8 cellular contexts compared by ENCODE assay signal in genomic region chr7:100890640-100891521, GRCh38. TPM values are rescaled to one million over a fixed set of nuclear protein-coding genes. Genes with fewer than 3 reads are reported as not detected.
DNase-seq lines count a peak whose midpoint lies in the region; ATAC-seq, FAIRE-seq and TF ChIP-seq lines count a peak whose summit lies in the region.

No MANE protein-coding gene starts in this region.

- H3K79me2 ChIP-seq in OCI-LY1 (ENCODE audit: insufficient read depth, low read length): no peaks in the 10 kb centered on the region
- peaks cover 15% of the 10 kb centered on the region for H3K79me2 ChIP-seq in endothelial cell of umbilical vein (ENCODE audit: control insufficient read depth, insufficient read depth, low read length)

- H4K20me1 ChIP-seq in OCI-LY1 (ENCODE audit: insufficient read depth, low read length) (no peaks in the 10 kb centered on the region), endothelial cell of umbilical vein (replicated peaks; ENCODE audit: control insufficient read depth, extremely low read depth, insufficient read depth, low read length) (no peaks in the 10 kb centered on the region)

- H3K27me3 ChIP-seq in OCI-LY1 (ENCODE audit: insufficient read depth, low read length) (0 out of 2 replicates have a peak, but pooled peaks cover 4% of the 10 kb centered on the region), endothelial cell of umbilical vein (ENCODE audit: control insufficient read depth in 2 of 2, insufficient read depth in 2 of 2, low read length in 2 of 2) (peaks cover under 1 to 9% of the 10 kb centered on the region in 2 experiments), neuronal stem cell (ENCODE audit: control insufficient read depth in 3 of 3, insufficient read depth in 3 of 3, low read depth in 1 of 3, low read length in 3 of 3) (peaks cover under 1 to 9% (median 4%) of the 10 kb centered on the region in 3 experiments)

- H3K18ac ChIP-seq in neuronal stem cell (ENCODE audit: low read length): peak overlapping the region; percentile 98

- H3K23ac ChIP-seq in neuronal stem cell (ENCODE audit: low read depth, low read length, poor library complexity): peak overlapping the region; percentile 99

- no CpG with 5 or more reads among the region's 43 CpGs for WGBS in neuronal stem cell (ENCODE audit: extremely low coverage in 2 of 2, insufficient read length in 2 of 2, insufficient replicate concordance in 1 of 2), 2 donors

- no peak overlapping the region for H2AFZ ChIP-seq in OCI-LY1 (ENCODE audit: low read length)
- peak overlapping the region; percentile 80 for H2AFZ ChIP-seq in endothelial cell of umbilical vein (ENCODE audit: low read depth, low read length)
- H2AFZ ChIP-seq in neuronal stem cell (ENCODE audit: low read length): peak overlapping the region; percentile 84

- H3K9me2 ChIP-seq in OCI-LY1 (ENCODE audit: low read depth, low read length): no peaks in the 10 kb centered on the region

- H3K4me2 ChIP-seq in OCI-LY1 (ENCODE audit: low read length) (peak overlapping the region; percentile 77), endothelial cell of umbilical vein (ENCODE audit: insufficient read depth, low read length) (peak overlapping the region; percentile 43), neuronal stem cell (ENCODE audit: insufficient read depth, low read length, poor library complexity, severe bottlenecking) (peak overlapping the region; percentile 99)

- H3K36me3 ChIP-seq in OCI-LY1 (ENCODE audit: insufficient read depth, low read length) (peaks cover 27% of the 10 kb centered on the region), endothelial cell of umbilical vein (ENCODE audit: control insufficient read depth in 2 of 2, extremely low read depth in 1 of 2, insufficient read depth in 2 of 2, low read length in 2 of 2) (peaks cover 9 to 20% of the 10 kb centered on the region in 2 experiments), neuronal stem cell (replicated peaks in 1 of 2; ENCODE audit: control insufficient read depth in 2 of 2, insufficient read depth in 2 of 2, low read length in 2 of 2) (peaks cover 28 to 32% of the 10 kb centered on the region in 2 donors)

- peak overlapping the region; percentile 91 for H2BK120ac ChIP-seq in neuronal stem cell (ENCODE audit: low read depth, low read length)

- H2BK5ac ChIP-seq in neuronal stem cell (ENCODE audit: low read length): peak overlapping the region; percentile 97

- CTCF ChIA-PET in endothelial cell of umbilical vein (lab: Charles Lee): interaction anchor here (0.6 to 1.4 kb wide), 8 partner anchors 20 to 401 kb away, joined by 3 to 13 read pairs (median 5); partner anchors contain the start of gene POP7

- no TSS peak for BruUV-seq in endothelial cell of umbilical vein (replicated peaks; lab: Mats Ljungman, UMichigan)

- TF ChIP-seq CTCF in OCI-LY1 (IDR thresholded peaks at IDR 0.05; ENCODE audit: low read length): no peak
- TF ChIP-seq CTCF in endothelial cell of umbilical vein (IDR thresholded peaks at IDR 0.05; ENCODE audit: extremely low read depth in 1 of 2, insufficient read depth in 1 of 2, low read depth in 1 of 2, low read length in 2 of 2): no peak

- peak overlapping the region; percentile 97 for H2BK15ac ChIP-seq in neuronal stem cell (ENCODE audit: low read length)

- peak overlapping the region; percentile 27 for H3K4ac ChIP-seq in neuronal stem cell (ENCODE audit: low read length)

- H3K9me3 ChIP-seq in OCI-LY1 (ENCODE audit: low read length): no peaks in the 10 kb centered on the region
- no peaks in the 10 kb centered on the region for H3K9me3 ChIP-seq in endothelial cell of umbilical vein (replicated peaks; ENCODE audit: control insufficient read depth, insufficient read depth, low read length)
- no peaks in the 10 kb centered on the region for H3K9me3 ChIP-seq in neuronal stem cell (replicated peaks in 1 of 2; ENCODE audit: control insufficient read depth in 2 of 2, insufficient read depth in 1 of 2, low read depth in 1 of 2, low read length in 2 of 2)

- dilution Hi-C loops in endothelial cell of umbilical vein (cut with MboI; ENCODE audit: extremely low pct_ligation_motif_present, low sequenced_read_pairs): no loop called here

- FAIRE-seq in endothelial cell of umbilical vein (lab: Jason Lieb, UNC): no peak

- TF ChIP-seq POLR2A in endothelial cell of umbilical vein (IDR thresholded peaks at IDR 0.05; ENCODE audit: low read depth, low read length): no peak

- H2BK12ac ChIP-seq in neuronal stem cell (ENCODE audit: low read length): peak overlapping the region; percentile 79

- H3K4me1 ChIP-seq in OCI-LY1 (ENCODE audit: insufficient read depth, low read length, severe bottlenecking): peaks cover 48% of the 10 kb centered on the region
- peaks cover 45% of the 10 kb centered on the region for H3K4me1 ChIP-seq in endothelial cell of umbilical vein (ENCODE audit: control insufficient read depth, extremely low read depth, insufficient read depth, low read length)
- H3K4me1 ChIP-seq in neuronal stem cell (ENCODE audit: control insufficient read depth in 2 of 2, insufficient read depth in 1 of 2, low read depth in 1 of 2, low read length in 2 of 2): peaks cover 28% of the 10 kb centered on the region in 2 donors

- peak overlapping the region; percentile 76 for H2AK5ac ChIP-seq in neuronal stem cell (ENCODE audit: low read depth, low read length)

- H3K9me1 ChIP-seq in endothelial cell of umbilical vein (replicated peaks; ENCODE audit: control insufficient read depth, extremely low read depth, insufficient read depth, low read length): no peaks in the 10 kb centered on the region

- POLR2A ChIA-PET in endothelial cell of umbilical vein (lab: Charles Lee): interaction anchor here (1.3 to 4.2 kb wide), 2 partner anchors 15 to 96 kb away, joined by 3 to 27 read pairs; partner anchors contain the start of gene SRRT

- H3K9ac ChIP-seq in OCI-LY1 (ENCODE audit: low read length) (peak overlapping the region; percentile 52; the same call in 1 of the 2 replicates), endothelial cell of umbilical vein (replicated peaks; ENCODE audit: extremely low read depth, insufficient read depth, low read length) (no peak overlapping the region), neuronal stem cell (ENCODE audit: low read depth, low read length, poor library complexity) (peak overlapping the region; percentile 93)

- no peak overlapping the region for H4K91ac ChIP-seq in neuronal stem cell (ENCODE audit: low read depth, low read length, poor library complexity)

- peak overlapping the region; percentile 4 for H3K14ac ChIP-seq in neuronal stem cell (ENCODE audit: low read length)

- H3K4me3 ChIP-seq in OCI-LY1 (ENCODE audit: low read depth, low read length, poor library complexity, severe bottlenecking): peak overlapping the region; percentile 60
- peak overlapping the region in 2 of 3 experiments; percentile 8 to 37 for H3K4me3 ChIP-seq in endothelial cell of umbilical vein (replicated peaks in 1 of 3; ENCODE audit: insufficient read depth in 1 of 3, low read depth in 1 of 3, low read length in 3 of 3)
- peak overlapping the region; percentile 57 to 75 for H3K4me3 ChIP-seq in neuronal stem cell (ENCODE audit: low read length in 2 of 2)

- DNase-seq in CMK (ENCODE audit: low read depth) (peak; percentile 70), endothelial cell of umbilical vein (ENCODE audit: low read depth, low spot score) (no peak), neuronal stem cell (ENCODE audit: low spot score) (no peak), NCI-H446 (lab: John Stamatoyannopoulos, UW) (no peak), NCI-H526 (lab: John Stamatoyannopoulos, UW) (no peak), posterior vena cava (ENCODE audit: low spot score) (no peak)

- H3K27ac ChIP-seq in OCI-LY1 (ENCODE audit: low read depth, low read length, poor library complexity, severe bottlenecking): no peak overlapping the region
- H3K27ac ChIP-seq in endothelial cell of umbilical vein (ENCODE audit: insufficient read depth, low read depth, low read length): no peak overlapping the region
- peak overlapping the region; percentile 93 for H3K27ac ChIP-seq in neuronal stem cell (replicated peaks; ENCODE audit: low read length)

- ATAC-seq in HG02798 (IDR thresholded peaks at IDR 0.05; ENCODE audit: poor library complexity, unreplicated experiment): no peak

- 0 out of 2 replicates have a peak, but pooled peaks cover 6% of the 10 kb centered on the region for H3F3A ChIP-seq in OCI-LY1 (ENCODE audit: insufficient read depth, low read length)

- intact Hi-C loops in endothelial cell of umbilical vein (cut with micrococcal nuclease) (loop anchor here (5.0 to 10.0 kb wide), 3 partner anchors 76 to 404 kb away; partner anchors contain the start of genes MUC12 and VGF), posterior vena cava (cut with DNase I) (loop anchor here in 1 of 2 donors (5.0 kb wide), 1 partner anchor 176 kb away; no protein-coding TSS in a partner anchor)

- peak overlapping the region; percentile 68 for H4K8ac ChIP-seq in neuronal stem cell (ENCODE audit: low read depth, low read length)

- peaks cover 6% of the 10 kb centered on the region for H3K79me1 ChIP-seq in neuronal stem cell (ENCODE audit: low read depth, low read length)

RNA-seq across cellular contexts. Expression of gene UFSP1, which starts 1.4 kb away (rescaled TPM):
- 0.93 and 1.6 TPM in 2 replicates for total RNA-seq in endothelial cell of umbilical vein
- polyA plus RNA-seq in endothelial cell of umbilical vein: 0.84 and 1.1 TPM in 2 replicates
- 0.25 and 0.35 TPM in 2 replicates for polyA plus RNA-seq in endothelial cell of umbilical vein (2011; cell fraction: cytosol; rRNA removed)
- 0.43 and 0.53 TPM in 2 replicates for polyA plus RNA-seq in endothelial cell of umbilical vein (2011; cell fraction: nucleus; rRNA removed)
- 0.79 and 0.90 TPM in 2 replicates for polyA plus RNA-seq in endothelial cell of umbilical vein (2012)
- 1.6 TPM in 1 of 2 replicates, not detected in the other for polyA minus RNA-seq in endothelial cell of umbilical vein
- 6.0 TPM for polyA minus RNA-seq in endothelial cell of umbilical vein (2011; cell fraction: cytosol; rRNA and poly(A)+ RNA removed)
- polyA minus RNA-seq in endothelial cell of umbilical vein (2011; cell fraction: nucleus; rRNA and poly(A)+ RNA removed): 0.91 and 1.3 TPM in 2 replicates
- polyA plus RNA-seq in neuronal stem cell (2013, experiment 1 of 2): 1.1 TPM
- polyA plus RNA-seq in neuronal stem cell (2013, experiment 2 of 2): 1.0 TPM
- total RNA-seq in posterior vena cava: 1 to 10 TPM; 2.7 to 3.3 TPM

RNA-seq across cellular contexts. Expression of gene ACHE, which starts 4.8 kb away (rescaled TPM):
- 0.18 TPM in 2 replicates for total RNA-seq in endothelial cell of umbilical vein
- polyA plus RNA-seq in endothelial cell of umbilical vein: 0.28 and 0.48 TPM in 2 replicates
- polyA plus RNA-seq in endothelial cell of umbilical vein (2011; cell fraction: cytosol; rRNA removed): 0.13 and 0.35 TPM in 2 replicates
- polyA plus RNA-seq in endothelial cell of umbilical vein (2011; cell fraction: nucleus; rRNA removed): 0.70 and 0.84 TPM in 2 replicates
- 0.17 and 0.29 TPM in 2 replicates for polyA plus RNA-seq in endothelial cell of umbilical vein (2012)
- 0.15 TPM in 1 of 2 replicates, not detected in the other for polyA minus RNA-seq in endothelial cell of umbilical vein
- polyA minus RNA-seq in endothelial cell of umbilical vein (2011; cell fraction: cytosol; rRNA and poly(A)+ RNA removed): not detected
- 0.24 TPM in 1 of 2 replicates, not detected in the other for polyA minus RNA-seq in endothelial cell of umbilical vein (2011; cell fraction: nucleus; rRNA and poly(A)+ RNA removed)
- polyA plus RNA-seq in neuronal stem cell (2013, experiment 1 of 2): 2.0 TPM
- 2.0 TPM for polyA plus RNA-seq in neuronal stem cell (2013, experiment 2 of 2)
- 1 to 10 TPM; 2.8 to 9.4 TPM for total RNA-seq in posterior vena cava

RNA-seq across cellular contexts. Expression of gene SRRT, which starts 16.0 kb away (rescaled TPM):
- total RNA-seq in endothelial cell of umbilical vein (199 and 202 TPM in 2 replicates), posterior vena cava (10 to 100 TPM; 78.0 to 91.2 TPM)
- 51.9 and 58.6 TPM in 2 replicates for polyA plus RNA-seq in endothelial cell of umbilical vein
- polyA plus RNA-seq in endothelial cell of umbilical vein (2011; cell fraction: cytosol; rRNA removed): 56.1 and 57.3 TPM in 2 replicates
- polyA plus RNA-seq in endothelial cell of umbilical vein (2011; cell fraction: nucleus; rRNA removed): 334 and 404 TPM in 2 replicates
- polyA plus RNA-seq in endothelial cell of umbilical vein (2012): 88.7 and 117 TPM in 2 replicates
- polyA minus RNA-seq in endothelial cell of umbilical vein: 60.4 and 90.5 TPM in 2 replicates
- polyA minus RNA-seq in endothelial cell of umbilical vein (2011; cell fraction: cytosol; rRNA and poly(A)+ RNA removed): 52.0 TPM
- polyA minus RNA-seq in endothelial cell of umbilical vein (2011; cell fraction: nucleus; rRNA and poly(A)+ RNA removed): 66.1 and 79.9 TPM in 2 replicates
- polyA plus RNA-seq in neuronal stem cell (2013, experiment 1 of 2): 97.6 TPM
- polyA plus RNA-seq in neuronal stem cell (2013, experiment 2 of 2): 99.4 TPM

RNA-seq across cellular contexts. Expression of gene TRIP6, which starts 23.7 kb away (rescaled TPM):
- 84.5 and 90.3 TPM in 2 replicates for total RNA-seq in endothelial cell of umbilical vein
- 88.6 and 90.3 TPM in 2 replicates for polyA plus RNA-seq in endothelial cell of umbilical vein
- 69.4 and 77.1 TPM in 2 replicates for polyA plus RNA-seq in endothelial cell of umbilical vein (2011; cell fraction: cytosol; rRNA removed)
- polyA plus RNA-seq in endothelial cell of umbilical vein (2011; cell fraction: nucleus; rRNA removed): 65.8 and 79.0 TPM in 2 replicates
- 60.3 and 63.1 TPM in 2 replicates for polyA plus RNA-seq in endothelial cell of umbilical vein (2012)
- polyA minus RNA-seq in endothelial cell of umbilical vein: 40.6 and 47.6 TPM in 2 replicates
- 36.6 TPM for polyA minus RNA-seq in endothelial cell of umbilical vein (2011; cell fraction: cytosol; rRNA and poly(A)+ RNA removed)
- 14.4 and 21.5 TPM in 2 replicates for polyA minus RNA-seq in endothelial cell of umbilical vein (2011; cell fraction: nucleus; rRNA and poly(A)+ RNA removed)
- 34.6 TPM for polyA plus RNA-seq in neuronal stem cell (2013, experiment 1 of 2)
- polyA plus RNA-seq in neuronal stem cell (2013, experiment 2 of 2): 35.8 TPM
- total RNA-seq in posterior vena cava: 10 to 100 TPM; 55.7 to 58.7 TPM

RNA-seq across cellular contexts. Expression of gene SLC12A9, which starts 38.4 kb away (rescaled TPM):
- total RNA-seq in endothelial cell of umbilical vein (30.1 and 35.0 TPM in 2 replicates), posterior vena cava (10 to 100 TPM; 15.6 to 22.8 TPM)
- 37.0 and 37.5 TPM in 2 replicates for polyA plus RNA-seq in endothelial cell of umbilical vein
- 16.4 and 21.1 TPM in 2 replicates for polyA plus RNA-seq in endothelial cell of umbilical vein (2011; cell fraction: cytosol; rRNA removed)
- polyA plus RNA-seq in endothelial cell of umbilical vein (2011; cell fraction: nucleus; rRNA removed): 62.1 and 65.2 TPM in 2 replicates
- polyA plus RNA-seq in endothelial cell of umbilical vein (2012): 23.0 and 23.7 TPM in 2 replicates
- 29.1 and 35.8 TPM in 2 replicates for polyA minus RNA-seq in endothelial cell of umbilical vein
- polyA minus RNA-seq in endothelial cell of umbilical vein (2011; cell fraction: cytosol; rRNA and poly(A)+ RNA removed): 4.3 TPM
- 13.5 and 18.8 TPM in 2 replicates for polyA minus RNA-seq in endothelial cell of umbilical vein (2011; cell fraction: nucleus; rRNA and poly(A)+ RNA removed)
- polyA plus RNA-seq in neuronal stem cell (2013, experiment 1 of 2): 11.0 TPM
- polyA plus RNA-seq in neuronal stem cell (2013, experiment 2 of 2): 9.5 TPM

Comparison
In these comparisons a context has a peak if more than half of its experiments do, and no peak if none do; other contexts are left out.
1. H3K4me2 ChIP-seq: peak in every context shown above with its lines; median percentile 99 in neuronal stem cell; 77 in OCI-LY1; 43 in endothelial cell of umbilical vein.